Comparison of ENCODE assay signal across 17 cellular contexts in the genomic region with DNA sequence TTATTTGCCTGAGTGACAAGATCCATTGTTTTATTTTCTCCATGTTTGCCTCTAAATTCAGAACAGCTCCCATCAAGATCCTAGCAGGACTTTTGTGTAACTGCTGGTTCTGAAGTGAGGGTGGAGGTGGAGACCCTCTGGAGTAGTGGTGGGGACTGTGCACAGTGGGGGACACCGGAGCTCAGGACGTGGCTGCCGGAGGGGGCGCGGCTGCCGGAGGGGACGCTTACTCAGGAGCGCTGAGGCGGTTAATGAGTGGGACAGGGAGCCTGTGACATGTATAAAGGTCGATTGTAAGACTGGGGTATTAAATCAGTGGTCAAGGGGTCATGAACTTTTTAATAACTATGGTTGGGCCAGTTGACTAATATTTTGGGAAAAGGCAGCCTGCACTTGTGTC.
DNase-seq lines count a peak whose midpoint lies in the region; ATAC-seq and TF ChIP-seq lines count a peak whose summit lies in the region.
"Had no signal": no experiment of that assay in that cellular context is flagged by ENCODE, and none has a peak within 500 bp of the region (broad histone marks: within the 10 kb centered on the region; RNA-seq: fewer than 3 reads in every experiment).

No MANE protein-coding gene starts in this region.

- H3K27ac Mint-ChIP-seq in T-helper 17 cell (peak overlapping the region; percentile 65), progenitor cell of endocrine pancreas (peak overlapping the region; percentile 92)
- H3K27ac Mint-ChIP-seq: HFFc6 had no signal

- H3K27me3 Mint-ChIP-seq in T-helper 17 cell (no peaks in the 10 kb centered on the region), progenitor cell of endocrine pancreas (no peaks in the 10 kb centered on the region)

- no peaks in the 10 kb centered on the region for H3K9me3 ChIP-seq in T-helper 17 cell (ENCODE audit: control insufficient read depth, low read length, poor library complexity, severe bottlenecking)
- H3K9me3 ChIP-seq: HAP-1 had no signal

- no peak for DNase-seq in T-helper 17 cell
- DNase-seq in left kidney (ENCODE audit: low read depth, low spot score), result peak; percentile 42
- no peak for DNase-seq in progenitor cell of endocrine pancreas (ENCODE audit: low spot score, unreplicated experiment)
- no peak for DNase-seq in NCI-H1092 (lab: John Stamatoyannopoulos, UW)
- no peak for DNase-seq in SKM-1 treated with dmso at 0.1 percent for 144 hours (lab: John Stamatoyannopoulos, UW; ENCODE audit: unreplicated experiment)
- no peak for DNase-seq in amniotic stem cell (lab: John Stamatoyannopoulos, UW)
- DNase-seq in Kasumi-1 (lab: John Stamatoyannopoulos, UW), result no peak
- DNase-seq: DMS153, DND-41, HFFc6, KBM-7, MG63, NCI-H2029, NCI-H446, NCI-H526, SHP77 had no signal

- TF ChIP-seq CTCF in progenitor cell of endocrine pancreas (IDR thresholded peaks at IDR 0.05; ENCODE audit: unreplicated experiment), result no peak

- peaks cover 4% of the 10 kb centered on the region for H3K9me3 Mint-ChIP-seq in progenitor cell of endocrine pancreas (ENCODE audit: low read depth)

- ATAC-seq in T-helper 17 cell, result no peak

- H3K36me3 Mint-ChIP-seq in T-helper 17 cell (ENCODE audit: low read depth), result peaks cover 17% of the 10 kb centered on the region
- peaks cover 35% of the 10 kb centered on the region for H3K36me3 Mint-ChIP-seq in progenitor cell of endocrine pancreas (ENCODE audit: insufficient read depth)

- H3K4me3 Mint-ChIP-seq in T-helper 17 cell (no peak overlapping the region), progenitor cell of endocrine pancreas (ENCODE audit: low read depth) (no peak overlapping the region)
- H3K4me3 Mint-ChIP-seq: HFFc6 had no signal

- H3K4me1 Mint-ChIP-seq in T-helper 17 cell (peaks cover 19% of the 10 kb centered on the region), progenitor cell of endocrine pancreas (ENCODE audit: low read depth) (peaks cover 7% of the 10 kb centered on the region)
